Comparison of ENCODE assay signal across 12 cellular contexts in the genomic region with DNA sequence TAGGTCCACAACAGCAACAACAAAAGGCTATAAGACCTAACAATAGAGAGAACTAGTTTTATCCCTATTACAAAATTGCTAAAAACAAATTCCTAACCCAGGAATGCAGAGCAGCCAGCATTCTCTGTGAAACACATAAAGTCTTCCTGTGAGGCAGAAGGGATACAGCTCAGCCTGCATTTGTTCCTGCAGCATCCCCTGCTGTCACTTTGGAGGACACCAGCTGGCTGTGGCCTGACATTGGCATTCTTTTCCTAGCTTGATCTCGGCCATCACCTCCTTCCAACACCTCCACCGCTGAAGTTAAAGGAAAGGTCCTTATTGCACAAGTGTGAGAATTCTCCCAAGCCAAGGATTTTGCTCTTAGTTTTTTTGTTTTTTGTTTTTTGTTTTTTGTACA.
DNase-seq lines count a peak whose midpoint lies in the region; ATAC-seq, FAIRE-seq and TF ChIP-seq lines count a peak whose summit lies in the region.
"Had no signal": no experiment of that assay in that cellular context is flagged by ENCODE, and none has a peak within 500 bp of the region (broad histone marks: within the 10 kb centered on the region; RNA-seq: fewer than 3 reads in every experiment).

No MANE protein-coding gene starts in this region.

- no peak for ATAC-seq in heart right ventricle
- no peak for ATAC-seq in upper lobe of right lung
- ATAC-seq: pancreas had no signal

- no peak overlapping the region for H3K27ac Mint-ChIP-seq in astrocyte (ENCODE audit: unreplicated experiment)

- H3K4me1 ChIP-seq in heart right ventricle, result peaks cover 0 to 18% (median under 1%) of the 10 kb centered on the region in 9 donors
- no peaks in the 10 kb centered on the region for H3K4me1 ChIP-seq in astrocyte (ENCODE audit: insufficient read depth, low read length)
- no peaks in the 10 kb centered on the region for H3K4me1 ChIP-seq in upper lobe of right lung

- H3K79me2 ChIP-seq in astrocyte (ENCODE audit: insufficient read depth, low read length), result no peaks in the 10 kb centered on the region

- no peaks in the 10 kb centered on the region for H3K27me3 Mint-ChIP-seq in astrocyte (ENCODE audit: low read depth, unreplicated experiment)

- FAIRE-seq in astrocyte (lab: Jason Lieb, UNC), result no peak
- FAIRE-seq: pancreas had no signal

- no peak overlapping the region for H3K4me2 ChIP-seq in astrocyte (ENCODE audit: low read length)

- no peak overlapping the region for H3K4me3 Mint-ChIP-seq in astrocyte (ENCODE audit: unreplicated experiment)

- no peaks in the 10 kb centered on the region for H3K9me3 ChIP-seq in heart right ventricle
- H3K9me3 ChIP-seq in astrocyte (ENCODE audit: insufficient read depth, low read depth, low read length), result no peaks in the 10 kb centered on the region
- H3K9me3 ChIP-seq in upper lobe of right lung, result no peaks in the 10 kb centered on the region
- H3K9me3 ChIP-seq: pancreas had no signal

- H3K27me3 ChIP-seq in heart right ventricle (no peaks in the 10 kb centered on the region), astrocyte (ENCODE audit: insufficient read depth, low read length) (peaks cover 2% of the 10 kb centered on the region), upper lobe of right lung (no peaks in the 10 kb centered on the region)
- H3K27me3 ChIP-seq: pancreas had no signal

- H3K27ac ChIP-seq in heart right ventricle (no peak overlapping the region), astrocyte (ENCODE audit: low read depth, low read length) (no peak overlapping the region), upper lobe of right lung (no peak overlapping the region)
- H3K27ac ChIP-seq: pancreas had no signal

- H3K36me3 ChIP-seq in heart right ventricle (no peaks in the 10 kb centered on the region), astrocyte (ENCODE audit: insufficient read depth, low read length) (no peaks in the 10 kb centered on the region), upper lobe of right lung (no peaks in the 10 kb centered on the region)
- H3K36me3 ChIP-seq: pancreas had no signal

- DNase-seq in heart right ventricle (no peak), cardiac septum (ENCODE audit: low spot score) (no peak), astrocyte (ENCODE audit: low read depth) (no peak), iPS-NIHi11 (ENCODE audit: low spot score) (peak; percentile 56), upper lobe of right lung (no peak), UCSD-AML1 (lab: John Stamatoyannopoulos, UW; ENCODE audit: unreplicated experiment) (no peak), DMS153 treated with DMSO at 0.1 percent for 48 hours (lab: John Stamatoyannopoulos, UW; ENCODE audit: unreplicated experiment) (no peak)
- DNase-seq in activated CD8-positive, alpha-beta memory T cell treated with anti-CD3 and anti-CD28 coated beads, Interleukin-2, amount 50 U/mL, for 48 hours, result no peak
- DNase-seq: activated naive CD4-positive, alpha-beta T cell; NCI-H187; pancreas; T-helper 1 cell had no signal

- H3K4me1 Mint-ChIP-seq in astrocyte (ENCODE audit: low read depth, unreplicated experiment), result no peaks in the 10 kb centered on the region

- 38 to 49% methylated on average over 2 of the region's 2 CpGs for WGBS in heart right ventricle, 2 donors

- no peak overlapping the region for H3K9ac ChIP-seq in astrocyte (ENCODE audit: low read length)

- no peak overlapping the region for H3K4me3 ChIP-seq in heart right ventricle
- H3K4me3 ChIP-seq in astrocyte (ENCODE audit: insufficient read depth, low read depth, low read length), result no peak overlapping the region
- H3K4me3 ChIP-seq in upper lobe of right lung, result no peak overlapping the region
- H3K4me3 ChIP-seq: pancreas had no signal

- H3K9me3 Mint-ChIP-seq in astrocyte (ENCODE audit: unreplicated experiment), result no peaks in the 10 kb centered on the region

- H2AFZ ChIP-seq in astrocyte (ENCODE audit: low read depth, low read length), result no peak overlapping the region

- intact Hi-C loops in heart right ventricle (cut with DNase I) (loop anchor here in 5 of 10 donors (5.0 to 10.0 kb wide), 2 partner anchors 303 to 306 kb away; no protein-coding TSS in a partner anchor), cardiac septum (cut with DNase I) (loop anchor here (5.0 kb wide), 1 partner anchor 301 kb away; no protein-coding TSS in a partner anchor), upper lobe of right lung (cut with DNase I) (no loop called here)

- H4K20me1 ChIP-seq in astrocyte (ENCODE audit: insufficient read depth, low read length), result no peaks in the 10 kb centered on the region

- no peaks in the 10 kb centered on the region for H3K36me3 Mint-ChIP-seq in astrocyte (ENCODE audit: low read depth, unreplicated experiment)

- TF ChIP-seq CTCF in heart right ventricle (IDR thresholded peaks at IDR 0.05) (peak in 5 of 9 donors; percentile 15 to 37 (median 22)), astrocyte (IDR thresholded peaks at IDR 0.05; ENCODE audit: insufficient read depth, low read depth, low read length) (peak; percentile 19), upper lobe of right lung (IDR thresholded peaks at IDR 0.05) (peak; percentile 6)
